Comparison of ENCODE assay signal across 8 cellular contexts in genomic region chr11:59810189-59810910, GRCh38. TPM values are rescaled to one million over a fixed set of nuclear protein-coding genes. Genes with fewer than 3 reads are reported as not detected.
DNase-seq lines count a peak whose midpoint lies in the region; ATAC-seq lines count a peak whose summit lies in the region.

Gene MRPL16 (minus strand): TSS chr11:59810778. CDS start chr11:59810658, 120 bp downstream.

- DNase-seq in NCI-H187 (lab: John Stamatoyannopoulos, UW) (peak; percentile 35 to 74), T-helper 2 cell (peak; percentile 68 to 94 (median 83)), anterior cingulate cortex (lab: John Stamatoyannopoulos, UW) (peak in 57 of 58 donors; percentile 32 to 94 (median 76)), hepatic stellate cell (ENCODE audit: low spot score) (peak; percentile 77), renal cortical epithelial cell (ENCODE audit: low read depth) (peak; percentile 73), cortex of kidney (lab: John Stamatoyannopoulos, UW) (no peak)

- ATAC-seq in GM18499 (IDR thresholded peaks at IDR 0.05; ENCODE audit: insufficient read depth, unreplicated experiment) (peak; percentile 86), HG02943 (IDR thresholded peaks at IDR 0.05; ENCODE audit: low read depth, unreplicated experiment) (peak; percentile 99)

RNA-seq across cellular contexts. Expression of gene MRPL16, which starts in this region (rescaled TPM):
- total RNA-seq in renal cortical epithelial cell = 43.2 and 43.9 TPM in 2 replicates
